In genomic region chr15:74842581-74843444, GRCh38 we compare ENCODE assay signal across 8 cellular contexts. TPM values are rescaled to one million over a fixed set of nuclear protein-coding genes. Genes with fewer than 3 reads are reported as not detected.
DNase-seq lines count a peak whose midpoint lies in the region; ATAC-seq and TF ChIP-seq lines count a peak whose summit lies in the region.

ULK3 (minus strand) TSS chr15:74843156; CDS start chr15:74843105, 51 bp downstream.

- H3K4me3 ChIP-seq in CD4-positive, CD25-positive, alpha-beta regulatory T cell (ENCODE audit: low read depth, low read length), result peak within 1 kb of the TSS; percentile 68
- H3K4me3 ChIP-seq in liver (ENCODE audit: low read depth in 1 of 3, low read length in 3 of 3), result peak within 1 kb of the TSS; percentile 74 to 77 (median 74)

- intact Hi-C loops in activated CD4-positive, alpha-beta memory T cell treated with anti-CD3 and anti-CD28 coated beads for 36 hours (cut with micrococcal nuclease), result loop anchor here (1.0 to 5.0 kb wide), 4 partner anchors 49 to 609 kb away; partner anchors contain the start of genes CSK, MPI and SIN3A

- 1% methylated on average over 84 of the region's 84 CpGs for WGBS in liver

- H3K9ac ChIP-seq in liver (ENCODE audit: low read depth in 1 of 2, low read length in 2 of 2), result peak within 1 kb of the TSS; percentile 19 to 39

- H3K4me1 Mint-ChIP-seq in CD4-positive, CD25-positive, alpha-beta regulatory T cell, result peaks cover 5 to 68% (median 36%) of the 10 kb centered on the region in 4 donors
- peaks cover 44% of the 10 kb centered on the region for H3K4me1 Mint-ChIP-seq in activated CD4-positive, alpha-beta memory T cell treated with anti-CD3 and anti-CD28 coated beads for 36 hours (ENCODE audit: low read depth)

- peaks cover 48% of the 10 kb centered on the region for H3K4me1 ChIP-seq in CD4-positive, CD25-positive, alpha-beta regulatory T cell (ENCODE audit: control insufficient read depth, insufficient read depth, low read length, poor library complexity, severe bottlenecking)
- H3K4me1 ChIP-seq in liver (ENCODE audit: control insufficient read depth in 4 of 4, insufficient read depth in 4 of 4, low read length in 3 of 4), result peaks cover 3 to 18% (median 11%) of the 10 kb centered on the region in 4 donors

- TF ChIP-seq CTCF in liver (IDR thresholded peaks at IDR 0.05; ENCODE audit: low read depth, low read length, missing input control), result peak; percentile 85

- POLR2A ChIA-PET in activated CD4-positive, alpha-beta memory T cell treated with anti-CD3 and anti-CD28 coated beads for 36 hours (lab: Charles Lee), result interaction anchor here (0.6 to 2.4 kb wide), 8 partner anchors 14 to 228 kb away, joined by 3 to 9 read pairs (median 4); partner anchors contain the start of gene CLK3

- CTCF ChIA-PET in activated CD4-positive, alpha-beta memory T cell treated with anti-CD3 and anti-CD28 coated beads for 36 hours (lab: Charles Lee), result interaction anchor here (0.7 to 5.3 kb wide), 14 partner anchors 13 to 224 kb away, joined by 3 to 41 read pairs (median 6); partner anchors contain the start of gene FAM219B

- no peaks in the 10 kb centered on the region for H3K27me3 Mint-ChIP-seq in CD4-positive, CD25-positive, alpha-beta regulatory T cell
- H3K27me3 Mint-ChIP-seq in activated CD4-positive, alpha-beta memory T cell treated with anti-CD3 and anti-CD28 coated beads for 36 hours, result no peaks in the 10 kb centered on the region

- H3K9me3 ChIP-seq in CD4-positive, CD25-positive, alpha-beta regulatory T cell (ENCODE audit: control insufficient read depth in 2 of 2, low read length in 2 of 2), result no peaks in the 10 kb centered on the region
- no peaks in the 10 kb centered on the region for H3K9me3 ChIP-seq in liver (ENCODE audit: control insufficient read depth in 4 of 4, low read length in 3 of 4)

- H3K4me3 Mint-ChIP-seq in CD4-positive, CD25-positive, alpha-beta regulatory T cell, result peak within 1 kb of the TSS; percentile 74 to 92 (median 88)
- peak within 1 kb of the TSS; percentile 92 for H3K4me3 Mint-ChIP-seq in activated CD4-positive, alpha-beta memory T cell treated with anti-CD3 and anti-CD28 coated beads for 36 hours

- peak within 1 kb of the TSS; percentile 95 to 99 (median 97) for H3K27ac Mint-ChIP-seq in CD4-positive, CD25-positive, alpha-beta regulatory T cell
- peak within 1 kb of the TSS; percentile 93 for H3K27ac Mint-ChIP-seq in activated CD4-positive, alpha-beta memory T cell treated with anti-CD3 and anti-CD28 coated beads for 36 hours

- TF ChIP-seq RAD21 in liver (IDR thresholded peaks at IDR 0.05), result peak in 1 of 2 donors; percentile 36

- H3K36me3 ChIP-seq in CD4-positive, CD25-positive, alpha-beta regulatory T cell (ENCODE audit: control insufficient read depth, insufficient read depth, low read length), result peaks cover 5% of the 10 kb centered on the region
- peaks cover 2 to 21% (median 7%) of the 10 kb centered on the region in 4 donors for H3K36me3 ChIP-seq in liver (ENCODE audit: control insufficient read depth in 4 of 4, insufficient read depth in 3 of 4, low read depth in 1 of 4, low read length in 3 of 4)

- H3K36me3 Mint-ChIP-seq in CD4-positive, CD25-positive, alpha-beta regulatory T cell, result peaks cover 18% of the 10 kb centered on the region
- peaks cover 27% of the 10 kb centered on the region for H3K36me3 Mint-ChIP-seq in activated CD4-positive, alpha-beta memory T cell treated with anti-CD3 and anti-CD28 coated beads for 36 hours

- H3K27me3 ChIP-seq in CD4-positive, CD25-positive, alpha-beta regulatory T cell (ENCODE audit: control insufficient read depth, insufficient read depth, low read length), result no peaks in the 10 kb centered on the region
- no peaks in the 10 kb centered on the region for H3K27me3 ChIP-seq in liver (ENCODE audit: control insufficient read depth in 4 of 4, insufficient read depth in 4 of 4, low read length in 3 of 4)

- H3K27ac ChIP-seq in CD4-positive, CD25-positive, alpha-beta regulatory T cell (ENCODE audit: insufficient read depth, low read length, poor library complexity, severe bottlenecking), result peak within 1 kb of the TSS; percentile 83
- H3K27ac ChIP-seq in liver (ENCODE audit: low read depth in 1 of 2, low read length in 2 of 2), result peak within 1 kb of the TSS; percentile 66 to 78

- ATAC-seq in CD4-positive, CD25-positive, alpha-beta regulatory T cell (ENCODE audit: low read depth in 2 of 2), result peak; percentile 83 to 88
- peak; percentile 74 for ATAC-seq in GM19452 (IDR thresholded peaks at IDR 0.05; ENCODE audit: unreplicated experiment)

- H3K9me3 Mint-ChIP-seq in CD4-positive, CD25-positive, alpha-beta regulatory T cell, result no peaks in the 10 kb centered on the region
- no peaks in the 10 kb centered on the region for H3K9me3 Mint-ChIP-seq in activated CD4-positive, alpha-beta memory T cell treated with anti-CD3 and anti-CD28 coated beads for 36 hours

- peak; percentile 90 to 94 (median 93) for DNase-seq in CD4-positive, CD25-positive, alpha-beta regulatory T cell
- DNase-seq in HK-2 (ENCODE audit: unreplicated experiment), result peak; percentile 80
- DNase-seq in NCI-H82 (lab: John Stamatoyannopoulos, UW), result peak; percentile 93
- peak; percentile 95 for DNase-seq in activated CD4-positive, alpha-beta memory T cell treated with anti-CD3 and anti-CD28 coated beads for 36 hours
- DNase-seq in dermis microvascular lymphatic vessel endothelial cell (ENCODE audit: low read depth in 2 of 2), result peak; percentile 40 to 85
- peak; percentile 92 for DNase-seq in stimulated activated CD4-positive, alpha-beta T cell treated with anti-CD3 and anti-CD28 coated beads, Interleukin-4, amount 100 ng/mL, for 24 hours

TF ChIP-seq in liver, 16 proteins besides CTCF, POLR2A, EP300 and RAD21:
- TF ChIP-seq EGR1 (IDR thresholded peaks at IDR 0.05; ENCODE audit: low read depth in 2 of 2), result no peak
- peak in 1 of 2 donors; percentile 74 for TF ChIP-seq GABPA (IDR thresholded peaks at IDR 0.05 in 1 of 2, conservative IDR thresholded peaks at IDR 0.05 in 1 of 2)
- TF ChIP-seq FOXA1 (IDR thresholded peaks at IDR 0.05), result no peak
- TF ChIP-seq HNF4G (IDR thresholded peaks at IDR 0.05), result no peak
- TF ChIP-seq JUND (IDR thresholded peaks at IDR 0.05), result no peak

RNA-seq across cellular contexts. Expression of gene ULK3, which starts in this region (rescaled TPM):
- total RNA-seq in CD4-positive, CD25-positive, alpha-beta regulatory T cell, result 54.4 TPM
- 10 to 100 TPM; 22.5 to 38.1 (median 34.7) TPM for polyA plus RNA-seq in CD4-positive, CD25-positive, alpha-beta regulatory T cell
- total RNA-seq in activated CD4-positive, alpha-beta memory T cell treated with anti-CD3 and anti-CD28 coated beads for 36 hours, result 10 to 100 TPM; 51.4 to 57.6 TPM
- total RNA-seq in dermis microvascular lymphatic vessel endothelial cell (15.9 and 25.8 TPM in 2 replicates), liver (10 to 100 TPM; 15.4 to 35.5 TPM)
- polyA plus RNA-seq in liver, result 10 to 100 TPM; 13.1 to 27.5 TPM

Comparison
In these comparisons a context has a peak if more than half of its experiments do, and no peak if none do; other contexts are left out.
1. Peak in every context shown above with its lines: DNase-seq, ATAC-seq, H3K4me3 ChIP-seq and H3K27ac ChIP-seq.